In genomic region chr9:93329632-93330286, GRCh38 we compare ENCODE assay signal across 33 cellular contexts.
A peak's percentile ranks its signal among the peaks of the same experiment; 100 is the strongest.
DNase-seq lines count a peak whose midpoint lies in the region; ATAC-seq, FAIRE-seq and TF ChIP-seq lines count a peak whose summit lies in the region.
"Had no signal": no experiment of that assay in that cellular context is flagged by ENCODE, and none has a peak within 500 bp of the region (broad histone marks: within the 10 kb centered on the region; RNA-seq: fewer than 3 reads in every experiment).

No MANE protein-coding gene starts in this region.

- H3K9ac ChIP-seq in HepG2 (ENCODE audit: insufficient read depth, low read depth, low read length), result no peak overlapping the region

- H3K27me3 Mint-ChIP-seq in activated T-cell treated with anti-CD3 and anti-CD28 coated beads, Interleukin-2, amount 50 U/mL, for 24 hours, result peaks cover 3% of the 10 kb centered on the region
- H3K27me3 Mint-ChIP-seq in activated T-helper 17 cell treated with anti-CD3 and anti-CD28 coated beads, Interleukin-2, amount 50 U/mL, for 72 hours, result peaks cover 17% of the 10 kb centered on the region

- H3K4me2 ChIP-seq in HepG2 (ENCODE audit: low read depth, low read length), result peak overlapping the region; percentile 55

- intact Hi-C loops in HepG2 (cut with micrococcal nuclease; ENCODE audit: unreplicated experiment) (no loop called here), right lobe of liver (cut with DNase I) (no loop called here), left ventricle myocardium inferior (cut with micrococcal nuclease) (no loop called here)

- POLR2A ChIA-PET in HepG2 (lab: Yijun Ruan, JAX), result interaction anchor here (1.0 kb wide), 1 partner anchor 31 kb away, joined by 3 read pairs; no protein-coding TSS in a partner anchor

- no peak overlapping the region for H3K27ac Mint-ChIP-seq in activated T-cell treated with anti-CD3 and anti-CD28 coated beads, Interleukin-2, amount 50 U/mL, for 24 hours
- no peak overlapping the region for H3K27ac Mint-ChIP-seq in activated T-helper 17 cell treated with anti-CD3 and anti-CD28 coated beads, Interleukin-2, amount 50 U/mL, for 72 hours
- H3K27ac Mint-ChIP-seq: activated naive CD8-positive, alpha-beta T cell treated with anti-CD3 and anti-CD28 coated beads, Interleukin-2, amount 50 U/mL, for 24 hours; CD4-positive, alpha-beta memory T cell; naive thymus-derived CD4-positive, alpha-beta T cell; stimulated activated naive CD8-positive, alpha-beta T cell treated with anti-CD3 and anti-CD28 coated beads, Interleukin-15, Interleukin-2, amounts not matched to agents 100 ng/mL and 50 ng/mL, for 24 hours had no signal

- WGBS in HepG2 (ENCODE audit: low lambda C conversion rate), result 0% methylated on average over 7 of the region's 7 CpGs
- WGBS in right lobe of liver (ENCODE audit: insufficient coverage, low coverage, low lambda C conversion rate, missing lambda C conversion rate), result 51% methylated on average over 7 of the region's 7 CpGs

- ATAC-seq in HepG2 (peak; percentile 70), right lobe of liver (no peak)
- ATAC-seq in activated T-helper 17 cell treated with anti-CD3 and anti-CD28 coated beads, Interleukin-2, amount 50 U/mL, for 72 hours (replicated peaks), result no peak
- ATAC-seq: activated naive CD8-positive, alpha-beta T cell treated with anti-CD3 and anti-CD28 coated beads, Interleukin-2, amount 50 U/mL, for 24 hours; activated T-cell treated with anti-CD3 and anti-CD28 coated beads, Interleukin-2, amount 50 U/mL, for 4 hours; naive thymus-derived CD4-positive, alpha-beta T cell; sciatic nerve had no signal

- peak; percentile 56 for DNase-seq in HepG2 (ENCODE audit: low spot score)
- DNase-seq in right lobe of liver, result no peak
- peak; percentile 11 for DNase-seq in NCI-H774 (lab: John Stamatoyannopoulos, UW)
- no peak for DNase-seq in epithelial cell of prostate (ENCODE audit: low read depth, low spot score)
- DNase-seq in GM19240 (ENCODE audit: insufficient read length, low spot score), result no peak
- DNase-seq in activated T-cell treated with anti-CD3 and anti-CD28 coated beads, Interleukin-2, amount 50 U/mL, for 24 hours, result no peak
- no peak for DNase-seq in left ventricle myocardium inferior
- DNase-seq: activated CD4-positive, alpha-beta T cell treated with anti-CD3 and anti-CD28 coated beads for 48 hours; activated naive CD8-positive, alpha-beta T cell treated with anti-CD3 and anti-CD28 coated beads, Interleukin-2, amount 50 U/mL, for 24 hours; activated T-cell treated with anti-CD3 and anti-CD28 coated beads, Interleukin-2, amount 50 U/mL, for 4 hours; CD4-positive, alpha-beta memory T cell; effector CD8-positive, alpha-beta T cell; erythroblast; midbrain; naive thymus-derived CD4-positive, alpha-beta T cell; NCI-H1048; NCI-H1694 treated with DMSO at 0.1 percent for 48 hours; NCI-H446 treated with DMSO at 0.1 percent for 48 hours; SJCRH30; stimulated activated CD8-positive, alpha-beta memory T cell treated with anti-CD3 and anti-CD28 coated beads, Interleukin-4, amount 100 ng/mL, for 48 hours; SW 1271; T-helper 9 cell; testis; WERI-Rb-1 had no signal

- no peaks in the 10 kb centered on the region for H3K36me3 ChIP-seq in HepG2 (replicated peaks in 1 of 2; ENCODE audit: control insufficient read depth in 1 of 2, insufficient read depth in 2 of 2, low read length in 2 of 2)
- no peaks in the 10 kb centered on the region for H3K36me3 ChIP-seq in right lobe of liver
- H3K36me3 ChIP-seq in left ventricle myocardium inferior, result no peaks in the 10 kb centered on the region
- H3K36me3 ChIP-seq: SJCRH30, WERI-Rb-1 had no signal

- H3K79me2 ChIP-seq in HepG2 (ENCODE audit: insufficient read depth, low read length), result no peaks in the 10 kb centered on the region

- no peaks in the 10 kb centered on the region for H3K9me3 ChIP-seq in HepG2 (ENCODE audit: low read length)
- no peaks in the 10 kb centered on the region for H3K9me3 ChIP-seq in right lobe of liver
- no peaks in the 10 kb centered on the region for H3K9me3 ChIP-seq in left ventricle myocardium inferior (replicated peaks)
- H3K9me3 ChIP-seq: SJCRH30, testis had no signal

- TF ChIP-seq POLR2A in HepG2 (IDR thresholded peaks at IDR 0.05; ENCODE audit: insufficient read depth in 1 of 2, low read depth in 2 of 2, low read length in 2 of 2) (no peak), right lobe of liver (IDR thresholded peaks at IDR 0.05) (no peak)

- H3K36me3 Mint-ChIP-seq in activated T-cell treated with anti-CD3 and anti-CD28 coated beads, Interleukin-2, amount 50 U/mL, for 24 hours (ENCODE audit: low read depth), result no peaks in the 10 kb centered on the region
- H3K36me3 Mint-ChIP-seq in activated T-helper 17 cell treated with anti-CD3 and anti-CD28 coated beads, Interleukin-2, amount 50 U/mL, for 72 hours (ENCODE audit: low read depth), result no peaks in the 10 kb centered on the region
- H3K36me3 Mint-ChIP-seq: CD4-positive, alpha-beta memory T cell; naive thymus-derived CD4-positive, alpha-beta T cell had no signal

- no peak for FAIRE-seq in HepG2 (lab: Jason Lieb, UNC)
- FAIRE-seq: astrocyte, GM19239, RCC 7860, urothelium cell line had no signal

- TF ChIP-seq CTCF in HepG2 (CRISPR knock-in tag; IDR thresholded peaks at IDR 0.05) (no peak), right lobe of liver (IDR thresholded peaks at IDR 0.05) (no peak), left ventricle myocardium inferior (IDR thresholded peaks at IDR 0.05; ENCODE audit: borderline replicate concordance) (no peak)

- no peaks in the 10 kb centered on the region for H3K9me3 Mint-ChIP-seq in activated T-cell treated with anti-CD3 and anti-CD28 coated beads, Interleukin-2, amount 50 U/mL, for 24 hours
- no peaks in the 10 kb centered on the region for H3K9me3 Mint-ChIP-seq in activated T-helper 17 cell treated with anti-CD3 and anti-CD28 coated beads, Interleukin-2, amount 50 U/mL, for 72 hours
- H3K9me3 Mint-ChIP-seq: activated naive CD8-positive, alpha-beta T cell treated with anti-CD3 and anti-CD28 coated beads, Interleukin-2, amount 50 U/mL, for 24 hours; activated T-cell treated with anti-CD3 and anti-CD28 coated beads, Interleukin-2, amount 50 U/mL, for 4 hours; stimulated activated naive CD8-positive, alpha-beta T cell treated with anti-CD3 and anti-CD28 coated beads, Interleukin-15, Interleukin-2, amounts not matched to agents 100 ng/mL and 50 ng/mL, for 24 hours had no signal

- CTCF ChIA-PET in HepG2 (lab: Yijun Ruan, JAX; ENCODE audit: low intra/inter-chr PET ratio, low total read pairs), result no interaction called here

- H2AFZ ChIP-seq in HepG2 (ENCODE audit: low read length), result no peak overlapping the region

- in situ Hi-C loops in HepG2 (cut with HindIII; ENCODE audit: extremely low pct_ligation_motif_present, low pct_unique_long_range_greater_than_20kb), result no loop called here

- TF ChIP-seq EP300 in HepG2 (IDR thresholded peaks at IDR 0.05; ENCODE audit: low read depth in 2 of 2, low read length in 2 of 2) (peak in 1 of 2 experiments; percentile 29; a peak in 1 of 4 replicates), HepG2 (CRISPR knock-in tag; IDR thresholded peaks at IDR 0.05; ENCODE audit: borderline replicate concordance) (no peak)

- H3K4me1 ChIP-seq in HepG2 (ENCODE audit: insufficient read depth, low read length), result peaks cover 49% of the 10 kb centered on the region
- no peaks in the 10 kb centered on the region for H3K4me1 ChIP-seq in right lobe of liver
- H3K4me1 ChIP-seq in left ventricle myocardium inferior, result no peaks in the 10 kb centered on the region
- H3K4me1 ChIP-seq: SJCRH30, testis had no signal

- no peak overlapping the region for H3K27ac ChIP-seq in HepG2 (ENCODE audit: extremely low read length, insufficient read depth, low read length)
- no peak overlapping the region for H3K27ac ChIP-seq in right lobe of liver
- H3K27ac ChIP-seq in epithelial cell of prostate, result peak overlapping the region; percentile 33
- H3K27ac ChIP-seq in left ventricle myocardium inferior (replicated peaks), result no peak overlapping the region
- H3K27ac ChIP-seq: coronary artery, HL-60, SJCRH30, testis, WERI-Rb-1 had no signal

- H3K4me1 Mint-ChIP-seq in activated T-cell treated with anti-CD3 and anti-CD28 coated beads, Interleukin-2, amount 50 U/mL, for 24 hours (ENCODE audit: low read depth), result no peaks in the 10 kb centered on the region
- H3K4me1 Mint-ChIP-seq in activated T-helper 17 cell treated with anti-CD3 and anti-CD28 coated beads, Interleukin-2, amount 50 U/mL, for 72 hours, result no peaks in the 10 kb centered on the region
- H3K4me1 Mint-ChIP-seq: activated naive CD8-positive, alpha-beta T cell treated with anti-CD3 and anti-CD28 coated beads, Interleukin-2, amount 50 U/mL, for 24 hours; CD4-positive, alpha-beta memory T cell; naive thymus-derived CD4-positive, alpha-beta T cell had no signal

- H3K4me3 ChIP-seq in HepG2 (replicated peaks in 1 of 3; ENCODE audit: insufficient read depth in 1 of 3, low read depth in 2 of 3, low read length in 3 of 3) (peak overlapping the region in 1 of 3 experiments; percentile 9; a peak in 1 of 6 replicates), right lobe of liver (no peak overlapping the region), left ventricle myocardium inferior (no peak overlapping the region)
- H3K4me3 ChIP-seq: coronary artery, SJCRH30, testis had no signal

- H4K20me1 ChIP-seq in HepG2 (ENCODE audit: insufficient read depth, low read length), result no peaks in the 10 kb centered on the region

- H3K27me3 ChIP-seq in HepG2 (ENCODE audit: control insufficient read depth in 1 of 2, insufficient read depth in 2 of 2, low read length in 2 of 2) (peaks cover 0 to 1% of the 10 kb centered on the region in 2 experiments; a peak in 1 of 5 replicates), right lobe of liver (no peaks in the 10 kb centered on the region), left ventricle myocardium inferior (ENCODE audit: low read depth) (no peaks in the 10 kb centered on the region)
- H3K27me3 ChIP-seq: SJCRH30, testis had no signal

- TF ChIP-seq RAD21 in HepG2 (CRISPR knock-in tag; IDR thresholded peaks at IDR 0.05), result no peak

- H3K4me3 Mint-ChIP-seq in activated T-cell treated with anti-CD3 and anti-CD28 coated beads, Interleukin-2, amount 50 U/mL, for 24 hours, result no peak overlapping the region
- no peak overlapping the region for H3K4me3 Mint-ChIP-seq in activated T-helper 17 cell treated with anti-CD3 and anti-CD28 coated beads, Interleukin-2, amount 50 U/mL, for 72 hours
- H3K4me3 Mint-ChIP-seq: activated naive CD8-positive, alpha-beta T cell treated with anti-CD3 and anti-CD28 coated beads, Interleukin-2, amount 50 U/mL, for 24 hours; activated T-cell treated with anti-CD3 and anti-CD28 coated beads, Interleukin-2, amount 50 U/mL, for 4 hours; CD4-positive, alpha-beta memory T cell; naive thymus-derived CD4-positive, alpha-beta T cell; stimulated activated naive CD8-positive, alpha-beta T cell treated with anti-CD3 and anti-CD28 coated beads, Interleukin-15, Interleukin-2, amounts not matched to agents 100 ng/mL and 50 ng/mL, for 24 hours had no signal

- BruUV-seq in HepG2 (replicated peaks; lab: Mats Ljungman, UMichigan), result no TSS peak

Comparison
In these comparisons a context has a peak if more than half of its experiments do, and no peak if none do; other contexts are left out.
1. DNase-seq: peak in HepG2 (single experiment) and NCI-H774 (single experiment); none in right lobe of liver (0 of 3), epithelial cell of prostate (single experiment), GM19240 (single experiment), activated T-cell treated with anti-CD3 and anti-CD28 coated beads, Interleukin-2, amount 50 U/mL, for 24 hours (single experiment) and left ventricle myocardium inferior (single experiment).